In genomic region chr1:229253170-229253974, GRCh38 we compare ENCODE assay signal across 8 cellular contexts. TPM values are rescaled to one million over a fixed set of nuclear protein-coding genes. Genes with fewer than 3 reads are reported as not detected.
A peak's percentile ranks its signal among the peaks of the same experiment; 100 is the strongest.
DNase-seq lines count a peak whose midpoint lies in the region; ATAC-seq and TF ChIP-seq lines count a peak whose summit lies in the region.

No MANE protein-coding gene starts in this region.

- peak overlapping the region; percentile 91 for H3K27ac Mint-ChIP-seq in activated naive CD8-positive, alpha-beta T cell treated with anti-CD3 and anti-CD28 coated beads for 36 hours

- in situ Hi-C loops in GM13977 (cut with MboI; ENCODE audit: low pct_unique_long_range_greater_than_20kb, low sequenced_read_pairs, unreplicated experiment): loop anchor here (10.0 to 25.0 kb wide), 2 partner anchors 251 to 1059 kb away; partner anchors contain the start of gene NUP133

- H3K9me3 Mint-ChIP-seq in activated naive CD8-positive, alpha-beta T cell treated with anti-CD3 and anti-CD28 coated beads for 36 hours: no peaks in the 10 kb centered on the region

- H3K27me3 Mint-ChIP-seq in activated naive CD8-positive, alpha-beta T cell treated with anti-CD3 and anti-CD28 coated beads for 36 hours: no peaks in the 10 kb centered on the region

- H3K4me1 ChIP-seq in muscle layer of duodenum (ENCODE audit: control insufficient read depth in 1 of 2, insufficient read depth in 2 of 2, low read length in 2 of 2): peaks cover 0 to 2% of the 10 kb centered on the region in 2 donors

- H3K9me3 ChIP-seq in muscle layer of duodenum (ENCODE audit: control insufficient read depth in 1 of 2, low read length in 2 of 2): no peaks in the 10 kb centered on the region

- DNase-seq in A172 (ENCODE audit: low spot score) (peak; percentile 86), NB4 (ENCODE audit: low read depth) (peak; percentile 69), GM13977 (ENCODE audit: low spot score) (no peak), EL (no peak)
- DNase-seq in activated naive CD8-positive, alpha-beta T cell treated with anti-CD3 and anti-CD28 coated beads for 36 hours: peak; percentile 22
- no peak for DNase-seq in NK-92 treated with Interleukin-12 subunit alpha and Interleukin-12 subunit beta, amount 100 ng/mL, for 24 hours (lab: John Stamatoyannopoulos, UW)

- H3K36me3 Mint-ChIP-seq in activated naive CD8-positive, alpha-beta T cell treated with anti-CD3 and anti-CD28 coated beads for 36 hours: no peaks in the 10 kb centered on the region

- peak; percentile 81 for ATAC-seq in GM18867 (IDR thresholded peaks at IDR 0.05; ENCODE audit: unreplicated experiment)

- H3K4me3 ChIP-seq in NB4 (ENCODE audit: low read depth, low read length) (peak overlapping the region; percentile 35), muscle layer of duodenum (ENCODE audit: low read depth in 1 of 2, low read length in 2 of 2) (peak overlapping the region in 1 of 2 donors; percentile 30)

- peak overlapping the region; percentile 61 for H3K27ac ChIP-seq in muscle layer of duodenum (ENCODE audit: low read length)

- no peaks in the 10 kb centered on the region for H3K36me3 ChIP-seq in muscle layer of duodenum (ENCODE audit: control insufficient read depth in 1 of 2, insufficient read depth in 2 of 2, low read length in 2 of 2)

- no peaks in the 10 kb centered on the region for H3K27me3 ChIP-seq in muscle layer of duodenum (ENCODE audit: low read depth, low read length)

- H3K4me3 Mint-ChIP-seq in activated naive CD8-positive, alpha-beta T cell treated with anti-CD3 and anti-CD28 coated beads for 36 hours: peak overlapping the region; percentile 72

- H3K4me1 Mint-ChIP-seq in activated naive CD8-positive, alpha-beta T cell treated with anti-CD3 and anti-CD28 coated beads for 36 hours: peaks cover 46% of the 10 kb centered on the region

- no peak for TF ChIP-seq POLR2A in NB4 (IDR thresholded peaks at IDR 0.05; ENCODE audit: extremely low read depth, insufficient read length)

- TF ChIP-seq CTCF in NB4 (IDR thresholded peaks at IDR 0.05; ENCODE audit: low read depth, low read length): no peak
- no peak for TF ChIP-seq CTCF in GM13977 (IDR thresholded peaks at IDR 0.05; ENCODE audit: extremely low read depth, insufficient read depth, missing control alignments)

RNA-seq across cellular contexts. Expression of gene RAB4A, which starts 17.5 kb away (rescaled TPM):
- total RNA-seq in A172 (2014; rRNA removed; shearing (Covaris generic)): 48.5 and 61.5 TPM in 2 replicates
- 10 to 100 TPM; 36.0 to 36.9 TPM for total RNA-seq in activated naive CD8-positive, alpha-beta T cell treated with anti-CD3 and anti-CD28 coated beads for 36 hours

Comparison
In these comparisons a context has a peak if more than half of its experiments do, and no peak if none do; other contexts are left out.
1. DNase-seq: peak in A172 (single experiment), NB4 (single experiment) and activated naive CD8-positive, alpha-beta T cell treated with anti-CD3 and anti-CD28 coated beads for 36 hours (single experiment); none in NK-92 treated with Interleukin-12 subunit alpha and Interleukin-12 subunit beta, amount 100 ng/mL, for 24 hours (single experiment), GM13977 (single experiment) and EL (single experiment).